ENCODE assay signal across 9 cellular contexts in genomic region chr11:104333977-104334376, GRCh38.
DNase-seq lines count a peak whose midpoint lies in the region; ATAC-seq and TF ChIP-seq lines count a peak whose summit lies in the region.
"Had no signal": no experiment of that assay in that cellular context is flagged by ENCODE, and none has a peak within 500 bp of the region (broad histone marks: within the 10 kb centered on the region; RNA-seq: fewer than 3 reads in every experiment).

No MANE protein-coding gene starts in this region.

- H3K36me3 ChIP-seq in PC-3 (ENCODE audit: low read depth, low read length) (no peaks in the 10 kb centered on the region), kidney epithelial cell (ENCODE audit: control insufficient read depth, insufficient read depth, low read length) (no peaks in the 10 kb centered on the region)

- no TSS peak for BruUV-seq in PC-3 (replicated peaks; lab: Mats Ljungman, UMichigan)

- no peaks in the 10 kb centered on the region for H3K4me1 ChIP-seq in PC-3 (ENCODE audit: insufficient read depth, low read length)

- no peaks in the 10 kb centered on the region for H3K27me3 ChIP-seq in PC-3 (ENCODE audit: low read length)
- no peaks in the 10 kb centered on the region for H3K27me3 ChIP-seq in kidney epithelial cell (ENCODE audit: control insufficient read depth, insufficient read depth, low read length)

- no peak overlapping the region for H3K9ac ChIP-seq in PC-3 (ENCODE audit: low read length)

- POLR2A ChIA-PET in PC-3 (lab: Charles Lee; ENCODE audit: unreplicated experiment), result no interaction called here

- peak; percentile 12 for DNase-seq in DMS 273 (lab: John Stamatoyannopoulos, UW; ENCODE audit: unreplicated experiment)
- no peak for DNase-seq in DMS 273 treated with DMSO at 0.1 percent for 48 hours (lab: John Stamatoyannopoulos, UW)
- peak; percentile 39 for DNase-seq in PC-3
- no peak for DNase-seq in kidney epithelial cell (ENCODE audit: low read depth)
- no peak for DNase-seq in sciatic nerve (ENCODE audit: low spot score)
- DNase-seq in stimulated activated CD4-positive, alpha-beta T cell treated with anti-CD3 and anti-CD28 coated beads, Interleukin-4, amount 100 ng/mL, for 4 hours, result no peak
- no peak for DNase-seq in omental fat pad (ENCODE audit: low spot score)
- DNase-seq: 8988T had no signal

- ATAC-seq in HG02610 (IDR thresholded peaks at IDR 0.05; ENCODE audit: unreplicated experiment), result peak; percentile 53
- ATAC-seq in PC-3, result no peak
- ATAC-seq in sciatic nerve, result no peak
- ATAC-seq in omental fat pad (ENCODE audit: low FRiP score), result no peak

- TF ChIP-seq CTCF in PC-3 (conservative IDR thresholded peaks at IDR 0.05; ENCODE audit: low read depth, low read length) (peak; percentile 71), kidney epithelial cell (IDR thresholded peaks at IDR 0.05; ENCODE audit: insufficient read depth, low read length, poor library complexity, severe bottlenecking) (peak; percentile 29), omental fat pad (IDR thresholded peaks at IDR 0.05) (no peak)

- no peaks in the 10 kb centered on the region for H4K20me1 ChIP-seq in PC-3 (ENCODE audit: low read length)

- no peaks in the 10 kb centered on the region for H3K9me3 ChIP-seq in PC-3 (ENCODE audit: low read length)

- H3K4me2 ChIP-seq in PC-3 (ENCODE audit: low read length), result no peak overlapping the region

- no peak overlapping the region for H2AFZ ChIP-seq in PC-3 (ENCODE audit: low read length)

- no peaks in the 10 kb centered on the region for H3F3A ChIP-seq in PC-3 (ENCODE audit: low read length, unreplicated experiment)

- CTCF ChIA-PET in PC-3 (lab: Charles Lee), result no interaction called here

- H3K9me2 ChIP-seq in PC-3 (replicated peaks; ENCODE audit: low read length), result no peaks in the 10 kb centered on the region

- H3K27ac ChIP-seq in PC-3 (ENCODE audit: low read length), result no peak overlapping the region

- H3K4me3 ChIP-seq in PC-3 (ENCODE audit: low read length), result no peak overlapping the region
- H3K4me3 ChIP-seq in kidney epithelial cell (ENCODE audit: low read depth, low read length), result no peak overlapping the region

- no peaks in the 10 kb centered on the region for H3K79me2 ChIP-seq in PC-3 (ENCODE audit: low read length)

- intact Hi-C loops in PC-3 (cut with micrococcal nuclease) (no loop called here), sciatic nerve (cut with DNase I) (no loop called here)

Comparison
In these comparisons a context has a peak if more than half of its experiments do, and no peak if none do; other contexts are left out.
1. DNase-seq: peak in DMS 273 (single experiment) and PC-3 (single experiment); none in DMS 273 treated with DMSO at 0.1 percent for 48 hours (single experiment), kidney epithelial cell (single experiment), sciatic nerve (single experiment), stimulated activated CD4-positive, alpha-beta T cell treated with anti-CD3 and anti-CD28 coated beads, Interleukin-4, amount 100 ng/mL, for 4 hours (0 of 2) and omental fat pad (single experiment).
2. CTCF ChIP-seq: peak in PC-3 (single experiment) and kidney epithelial cell (single experiment); none in omental fat pad (0 of 3).